In genomic region chr11:77473801-77474508, GRCh38 we compare ENCODE assay signal across 8 cellular contexts. TPM values are rescaled to one million over a fixed set of nuclear protein-coding genes. Genes with fewer than 3 reads are reported as not detected.
A peak's percentile ranks its signal among the peaks of the same experiment; 100 is the strongest.
DNase-seq lines count a peak whose midpoint lies in the region; ATAC-seq and TF ChIP-seq lines count a peak whose summit lies in the region.

PAK1 (minus strand) TSS chr11:77474094; CDS start chr11:77392520, 81,574 bp downstream.

- H3K4me3 ChIP-seq in right atrium auricular region = peak within 1 kb of the TSS; percentile 65 to 66
- H3K4me3 ChIP-seq in psoas muscle = peak within 1 kb of the TSS; percentile 73

- WGBS in psoas muscle, 3 donors = 0 to 1% (median 1%) methylated on average over 32 to 64 of the region's 65 CpGs

- H3K9me3 ChIP-seq in right atrium auricular region (no peaks in the 10 kb centered on the region), psoas muscle (no peaks in the 10 kb centered on the region)

- TF ChIP-seq CTCF in GM12872 (IDR thresholded peaks at IDR 0.05; ENCODE audit: insufficient read depth, low read depth, low read length) (peak; percentile 54; the same call in 2 of the 3 replicates), right atrium auricular region (IDR thresholded peaks at IDR 0.05) (peak in 1 of 2 donors; percentile 15), psoas muscle (IDR thresholded peaks at IDR 0.05) (no peak)

- DNase-seq in NCI-H1417 (lab: John Stamatoyannopoulos, UW) = peak; percentile 90 to 96 (median 96)
- DNase-seq in amygdala (lab: John Stamatoyannopoulos, UW) = peak in 52 of 56 donors; percentile 32 to 98 (median 74)
- DNase-seq in right atrium auricular region (ENCODE audit: low spot score) = peak; percentile 83
- DNase-seq in psoas muscle = peak; percentile 83 to 93
- DNase-seq in ureter (ENCODE audit: low spot score) = peak; percentile 85

- H3K27ac ChIP-seq in right atrium auricular region (peak within 1 kb of the TSS; percentile 48 to 76), psoas muscle (peak within 1 kb of the TSS; percentile 65)

- ATAC-seq in HG02642 (IDR thresholded peaks at IDR 0.05; ENCODE audit: poor library complexity, unreplicated experiment) (peak; percentile 72), psoas muscle (peak; percentile 86 to 91 (median 88))

- intact Hi-C loops in T-helper 1 cell treated with Interleukin-12 subunit alpha and Interleukin-12 subunit beta and Interleukin-4 antibody, amounts not matched to agents 30 ng/mL and 1 ng/mL, for 36 hours (cut with micrococcal nuclease) = loop anchor here (1.0 to 5.0 kb wide), 6 partner anchors 63 to 1098 kb away; partner anchors contain the start of genes AAMDC, AQP11, CLNS1A and NARS2
- intact Hi-C loops in psoas muscle (cut with DNase I) = loop anchor here (5.0 to 10.0 kb wide), 4 partner anchors 67 to 119 kb away; no protein-coding TSS in a partner anchor

- H3K36me3 ChIP-seq in right atrium auricular region (no peaks in the 10 kb centered on the region), psoas muscle (ENCODE audit: insufficient read depth in 1 of 2, low read depth in 1 of 2) (no peaks in the 10 kb centered on the region)

- H3K27me3 ChIP-seq in right atrium auricular region = no peaks in the 10 kb centered on the region
- H3K27me3 ChIP-seq in psoas muscle (ENCODE audit: insufficient read depth in 3 of 3, low read length in 2 of 3) = no peaks in the 10 kb centered on the region

- H3K4me1 ChIP-seq in right atrium auricular region = peaks cover 0 to 8% of the 10 kb centered on the region in 2 donors
- H3K4me1 ChIP-seq in psoas muscle = peaks cover under 1% of the 10 kb centered on the region

RNA-seq across cellular contexts. Expression of gene PAK1, which starts in this region (rescaled TPM):
- total RNA-seq in T-helper 1 cell treated with Interleukin-12 subunit alpha and Interleukin-12 subunit beta and Interleukin-4 antibody, amounts not matched to agents 30 ng/mL and 1 ng/mL, for 36 hours = 54.8 and 57.1 TPM in 2 replicates
- 10 to 100 TPM; 12.5 to 15.2 TPM for total RNA-seq in right atrium auricular region
- total RNA-seq in psoas muscle = 10 to 100 TPM; 39.5 to 78.7 (median 52.9) TPM
- 10 to 100 TPM; 12.8 to 29.5 (median 20.9) TPM for polyA plus RNA-seq in psoas muscle
- total RNA-seq in ureter = 56.7 TPM

Comparison
In these comparisons a context has a peak if more than half of its experiments do, and no peak if none do; other contexts are left out.
1. Peak in every context shown above with its lines: DNase-seq, ATAC-seq, H3K4me3 ChIP-seq and H3K27ac ChIP-seq.